1 cellular context compared by ENCODE assay signal in the genomic region with DNA sequence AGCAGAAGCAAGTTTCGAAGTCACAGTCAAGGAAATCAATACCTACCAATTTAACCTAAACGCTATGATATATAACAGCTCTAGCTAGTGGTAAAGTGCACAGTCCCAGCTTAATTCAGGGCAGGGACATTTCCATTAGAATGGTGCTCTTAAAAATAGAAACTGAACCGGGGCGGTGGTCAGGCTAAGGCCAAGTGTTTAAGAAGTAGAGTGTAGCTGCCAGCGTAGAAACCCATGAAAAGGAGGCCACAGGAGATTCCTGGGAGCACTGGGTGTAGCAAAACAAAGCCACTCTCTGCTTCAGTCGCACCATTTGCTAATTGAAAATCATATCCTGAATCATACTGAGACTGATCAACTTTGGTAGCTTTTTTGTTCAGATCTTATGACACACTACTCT.
TF ChIP-seq lines count a peak whose summit lies in the region.

No MANE protein-coding gene starts in this region.

TF ChIP-seq in WTC11, 78 proteins besides CTCF, POLR2A, EP300 and RAD21 (continued from another document):
- TF ChIP-seq, protein P1, sequence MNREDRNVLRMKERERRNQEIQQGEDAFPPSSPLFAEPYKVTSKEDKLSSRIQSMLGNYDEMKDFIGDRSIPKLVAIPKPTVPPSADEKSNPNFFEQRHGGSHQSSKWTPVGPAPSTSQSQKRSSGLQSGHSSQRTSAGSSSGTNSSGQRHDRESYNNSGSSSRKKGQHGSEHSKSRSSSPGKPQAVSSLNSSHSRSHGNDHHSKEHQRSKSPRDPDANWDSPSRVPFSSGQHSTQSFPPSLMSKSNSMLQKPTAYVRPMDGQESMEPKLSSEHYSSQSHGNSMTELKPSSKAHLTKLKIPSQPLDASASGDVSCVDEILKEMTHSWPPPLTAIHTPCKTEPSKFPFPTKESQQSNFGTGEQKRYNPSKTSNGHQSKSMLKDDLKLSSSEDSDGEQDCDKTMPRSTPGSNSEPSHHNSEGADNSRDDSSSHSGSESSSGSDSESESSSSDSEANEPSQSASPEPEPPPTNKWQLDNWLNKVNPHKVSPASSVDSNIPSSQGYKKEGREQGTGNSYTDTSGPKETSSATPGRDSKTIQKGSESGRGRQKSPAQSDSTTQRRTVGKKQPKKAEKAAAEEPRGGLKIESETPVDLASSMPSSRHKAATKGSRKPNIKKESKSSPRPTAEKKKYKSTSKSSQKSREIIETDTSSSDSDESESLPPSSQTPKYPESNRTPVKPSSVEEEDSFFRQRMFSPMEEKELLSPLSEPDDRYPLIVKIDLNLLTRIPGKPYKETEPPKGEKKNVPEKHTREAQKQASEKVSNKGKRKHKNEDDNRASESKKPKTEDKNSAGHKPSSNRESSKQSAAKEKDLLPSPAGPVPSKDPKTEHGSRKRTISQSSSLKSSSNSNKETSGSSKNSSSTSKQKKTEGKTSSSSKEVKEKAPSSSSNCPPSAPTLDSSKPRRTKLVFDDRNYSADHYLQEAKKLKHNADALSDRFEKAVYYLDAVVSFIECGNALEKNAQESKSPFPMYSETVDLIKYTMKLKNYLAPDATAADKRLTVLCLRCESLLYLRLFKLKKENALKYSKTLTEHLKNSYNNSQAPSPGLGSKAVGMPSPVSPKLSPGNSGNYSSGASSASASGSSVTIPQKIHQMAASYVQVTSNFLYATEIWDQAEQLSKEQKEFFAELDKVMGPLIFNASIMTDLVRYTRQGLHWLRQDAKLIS (CRISPR knock-in tag; IDR thresholded peaks at IDR 0.05; ENCODE audit: borderline replicate concordance): no peak
- no peak for TF ChIP-seq ZNF138 (CRISPR knock-in tag; conservative IDR thresholded peaks at IDR 0.05)
- TF ChIP-seq, protein P2, sequence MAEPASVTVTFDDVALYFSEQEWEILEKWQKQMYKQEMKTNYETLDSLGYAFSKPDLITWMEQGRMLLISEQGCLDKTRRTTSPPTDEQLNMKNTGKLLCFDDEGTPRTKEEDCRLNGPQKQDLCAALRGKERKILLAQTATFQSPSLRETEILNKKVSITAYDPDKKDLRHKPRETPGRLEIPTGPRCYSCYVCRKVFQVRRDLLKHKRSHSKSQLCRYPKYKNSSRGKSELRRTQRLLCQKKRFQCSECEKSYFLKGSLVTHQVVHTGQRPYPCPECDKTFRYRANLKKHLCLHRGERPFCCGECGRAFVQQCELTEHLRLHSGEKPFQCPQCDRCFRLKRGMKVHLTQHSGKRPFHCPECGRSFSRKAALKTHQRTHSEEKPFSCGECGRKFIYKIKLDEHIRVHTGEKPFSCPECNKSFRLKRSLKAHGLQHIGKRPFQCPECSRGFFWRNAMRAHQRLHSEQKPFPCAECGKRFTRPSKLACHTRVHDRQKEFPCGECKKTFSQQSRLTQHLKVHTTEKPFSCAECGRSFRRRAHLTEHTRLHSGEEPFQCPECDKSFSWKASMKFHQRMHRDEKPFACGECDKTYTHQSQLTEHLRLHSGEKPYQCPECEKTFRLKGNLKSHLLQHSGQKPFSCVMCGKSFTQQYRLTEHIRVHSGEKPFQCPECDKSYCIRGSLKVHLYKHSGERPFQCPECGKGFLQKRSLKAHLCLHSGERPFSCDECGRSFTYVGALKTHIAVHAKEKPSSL (CRISPR knock-in tag; conservative IDR thresholded peaks at IDR 0.05): no peak
- TF ChIP-seq SMAD4 (CRISPR knock-in tag; IDR thresholded peaks at IDR 0.05): no peak
- TF ChIP-seq IRF2 (CRISPR knock-in tag; IDR thresholded peaks at IDR 0.05; ENCODE audit: borderline replicate concordance, low read depth): no peak
- TF ChIP-seq ZNF281 (CRISPR knock-in tag; IDR thresholded peaks at IDR 0.05): no peak
- TF ChIP-seq NFE2L1 (CRISPR knock-in tag; IDR thresholded peaks at IDR 0.05): no peak
- TF ChIP-seq, protein P3, sequence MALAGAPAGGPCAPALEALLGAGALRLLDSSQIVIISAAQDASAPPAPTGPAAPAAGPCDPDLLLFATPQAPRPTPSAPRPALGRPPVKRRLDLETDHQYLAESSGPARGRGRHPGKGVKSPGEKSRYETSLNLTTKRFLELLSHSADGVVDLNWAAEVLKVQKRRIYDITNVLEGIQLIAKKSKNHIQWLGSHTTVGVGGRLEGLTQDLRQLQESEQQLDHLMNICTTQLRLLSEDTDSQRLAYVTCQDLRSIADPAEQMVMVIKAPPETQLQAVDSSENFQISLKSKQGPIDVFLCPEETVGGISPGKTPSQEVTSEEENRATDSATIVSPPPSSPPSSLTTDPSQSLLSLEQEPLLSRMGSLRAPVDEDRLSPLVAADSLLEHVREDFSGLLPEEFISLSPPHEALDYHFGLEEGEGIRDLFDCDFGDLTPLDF (CRISPR knock-in tag; IDR thresholded peaks at IDR 0.05): no peak
- no peak for TF ChIP-seq JUN (CRISPR knock-in tag; IDR thresholded peaks at IDR 0.05)
- TF ChIP-seq MXD4 (CRISPR knock-in tag; IDR thresholded peaks at IDR 0.05; ENCODE audit: borderline replicate concordance): no peak
- no peak for TF ChIP-seq ZNF263 (CRISPR knock-in tag; IDR thresholded peaks at IDR 0.05; ENCODE audit: low read depth)
- no peak for TF ChIP-seq KAT7 (CRISPR knock-in tag; IDR thresholded peaks at IDR 0.05; ENCODE audit: borderline replicate concordance)
- TF ChIP-seq TEAD1 (CRISPR knock-in tag; IDR thresholded peaks at IDR 0.05): no peak
- TF ChIP-seq, protein P4, sequence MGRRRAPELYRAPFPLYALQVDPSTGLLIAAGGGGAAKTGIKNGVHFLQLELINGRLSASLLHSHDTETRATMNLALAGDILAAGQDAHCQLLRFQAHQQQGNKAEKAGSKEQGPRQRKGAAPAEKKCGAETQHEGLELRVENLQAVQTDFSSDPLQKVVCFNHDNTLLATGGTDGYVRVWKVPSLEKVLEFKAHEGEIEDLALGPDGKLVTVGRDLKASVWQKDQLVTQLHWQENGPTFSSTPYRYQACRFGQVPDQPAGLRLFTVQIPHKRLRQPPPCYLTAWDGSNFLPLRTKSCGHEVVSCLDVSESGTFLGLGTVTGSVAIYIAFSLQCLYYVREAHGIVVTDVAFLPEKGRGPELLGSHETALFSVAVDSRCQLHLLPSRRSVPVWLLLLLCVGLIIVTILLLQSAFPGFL (CRISPR knock-in tag; IDR thresholded peaks at IDR 0.05; ENCODE audit: borderline replicate concordance): no peak
TF ChIP-seq in WTC11: peak in this region for 0.
